8 cellular contexts compared by ENCODE assay signal in the genomic region with DNA sequence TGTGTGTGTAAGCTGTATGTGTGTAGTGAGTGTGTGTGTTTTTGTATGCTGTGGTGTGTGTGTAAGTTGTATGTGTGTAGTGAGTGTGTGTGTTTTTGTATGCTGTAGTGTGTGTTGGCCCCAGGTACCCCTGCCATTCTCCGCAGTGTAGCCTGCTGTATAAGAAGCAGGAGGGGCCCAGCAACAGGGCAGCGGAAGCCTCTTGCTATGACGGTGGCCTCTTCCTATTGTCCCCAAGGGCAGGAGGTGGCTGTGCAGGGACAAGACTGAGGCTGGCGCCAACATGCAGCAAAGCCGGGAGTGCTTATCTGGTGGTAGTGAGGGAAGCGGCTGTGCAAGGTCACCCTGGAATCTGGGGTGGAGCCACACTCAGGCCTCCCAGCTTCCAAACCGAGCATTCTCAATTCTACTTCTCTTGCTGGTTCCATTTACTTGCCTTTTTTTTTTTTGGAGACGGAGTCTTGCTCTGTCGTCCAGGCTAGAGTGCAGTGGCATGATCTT. TPM values are rescaled to one million over a fixed set of nuclear protein-coding genes. Genes with fewer than 3 reads are reported as not detected.
A peak's percentile ranks its signal among the peaks of the same experiment; 100 is the strongest.
DNase-seq lines count a peak whose midpoint lies in the region; FAIRE-seq and TF ChIP-seq lines count a peak whose summit lies in the region.
"Had no signal": no experiment of that assay in that cellular context is flagged by ENCODE, and none has a peak within 500 bp of the region (broad histone marks: within the 10 kb centered on the region; RNA-seq: fewer than 3 reads in every experiment).

No MANE protein-coding gene starts in this region.

- H3K79me2 ChIP-seq in astrocyte (ENCODE audit: insufficient read depth, low read length) (no peaks in the 10 kb centered on the region), Karpas-422 (ENCODE audit: low read length) (no peaks in the 10 kb centered on the region)

- no peak for TF ChIP-seq EP300 in stomach (IDR thresholded peaks at IDR 0.05)

- H3K4me1 ChIP-seq in astrocyte (ENCODE audit: insufficient read depth, low read length), result peaks cover 8% of the 10 kb centered on the region
- peaks cover 17 to 48% (median 26%) of the 10 kb centered on the region in 4 donors for H3K4me1 ChIP-seq in stomach
- no peaks in the 10 kb centered on the region for H3K4me1 ChIP-seq in Karpas-422 (ENCODE audit: low read length)

- H3K27ac Mint-ChIP-seq in astrocyte (ENCODE audit: unreplicated experiment) (no peak overlapping the region), mesothelial cell of epicardium (no peak overlapping the region)
- H3K27ac Mint-ChIP-seq: activated naive CD4-positive, alpha-beta T cell treated with anti-CD3 and anti-CD28 coated beads, Interleukin-2, amount 50 U/mL, for 72 hours had no signal

- no peaks in the 10 kb centered on the region for H3K36me3 ChIP-seq in astrocyte (ENCODE audit: insufficient read depth, low read length)
- no peaks in the 10 kb centered on the region for H3K36me3 ChIP-seq in stomach
- H3K36me3 ChIP-seq in Karpas-422 (ENCODE audit: insufficient read depth, low read length), result no peaks in the 10 kb centered on the region

- H3K4me3 ChIP-seq in astrocyte (ENCODE audit: insufficient read depth, low read depth, low read length), result no peak overlapping the region
- H3K4me3 ChIP-seq in stomach, result no peak overlapping the region
- H3K4me3 ChIP-seq in Karpas-422 (ENCODE audit: low read length), result no peak overlapping the region

- no peaks in the 10 kb centered on the region for H3K27me3 Mint-ChIP-seq in astrocyte (ENCODE audit: low read depth, unreplicated experiment)
- no peaks in the 10 kb centered on the region for H3K27me3 Mint-ChIP-seq in mesothelial cell of epicardium (ENCODE audit: low read depth)

- H3K4me1 Mint-ChIP-seq in astrocyte (ENCODE audit: low read depth, unreplicated experiment), result peaks cover 9% of the 10 kb centered on the region
- H3K4me1 Mint-ChIP-seq in mesothelial cell of epicardium, result peaks cover 14% of the 10 kb centered on the region

- H3K4me3 Mint-ChIP-seq in astrocyte (ENCODE audit: unreplicated experiment), result no peak overlapping the region
- H3K4me3 Mint-ChIP-seq in mesothelial cell of epicardium, result no peak overlapping the region

- no peak for TF ChIP-seq POLR2A in stomach (IDR thresholded peaks at IDR 0.05)

- H3K9me3 Mint-ChIP-seq in astrocyte (ENCODE audit: unreplicated experiment) (no peaks in the 10 kb centered on the region), mesothelial cell of epicardium (no peaks in the 10 kb centered on the region)
- H3K9me3 Mint-ChIP-seq: activated naive CD4-positive, alpha-beta T cell treated with anti-CD3 and anti-CD28 coated beads, Interleukin-2, amount 50 U/mL, for 72 hours had no signal

- peak; percentile 99 for FAIRE-seq in astrocyte (lab: Jason Lieb, UNC)

- no peaks in the 10 kb centered on the region for H4K20me1 ChIP-seq in astrocyte (ENCODE audit: insufficient read depth, low read length)
- H4K20me1 ChIP-seq in Karpas-422 (ENCODE audit: insufficient read depth, low read depth, low read length), result no peaks in the 10 kb centered on the region

- 21 to 53% (median 32%) methylated on average over 5 to 9 of the region's 9 CpGs for WGBS in stomach, 5 donors

- H2AFZ ChIP-seq in astrocyte (ENCODE audit: low read depth, low read length), result peak overlapping the region; percentile 58
- no peak overlapping the region for H2AFZ ChIP-seq in Karpas-422 (ENCODE audit: low read length)

- H3K36me3 Mint-ChIP-seq in astrocyte (ENCODE audit: low read depth, unreplicated experiment), result no peaks in the 10 kb centered on the region
- H3K36me3 Mint-ChIP-seq in mesothelial cell of epicardium, result no peaks in the 10 kb centered on the region
- H3K36me3 Mint-ChIP-seq: activated naive CD4-positive, alpha-beta T cell treated with anti-CD3 and anti-CD28 coated beads, Interleukin-2, amount 50 U/mL, for 72 hours had no signal

- no peak overlapping the region for H3K27ac ChIP-seq in astrocyte (ENCODE audit: low read depth, low read length)
- H3K27ac ChIP-seq in stomach, result peak overlapping the region; percentile 27 to 70 (median 54)
- H3K27ac ChIP-seq in Karpas-422 (ENCODE audit: low read length), result no peak overlapping the region

- no peak overlapping the region for H3K4me2 ChIP-seq in astrocyte (ENCODE audit: low read length)
- no peak overlapping the region for H3K4me2 ChIP-seq in Karpas-422 (ENCODE audit: low read depth, low read length, poor library complexity, severe bottlenecking)

- no peaks in the 10 kb centered on the region for H3K9me3 ChIP-seq in astrocyte (ENCODE audit: insufficient read depth, low read depth, low read length)
- H3K9me3 ChIP-seq in stomach, result no peaks in the 10 kb centered on the region
- H3K9me3 ChIP-seq in Karpas-422 (ENCODE audit: low read length), result no peaks in the 10 kb centered on the region

- H3K9me2 ChIP-seq in Karpas-422 (replicated peaks; ENCODE audit: insufficient read depth, low read length), result no peaks in the 10 kb centered on the region

- intact Hi-C loops in stomach (cut with DNase I; ENCODE audit: low total_unique reads), result no loop called here

- H3K27me3 ChIP-seq in astrocyte (ENCODE audit: insufficient read depth, low read length) (no peaks in the 10 kb centered on the region), stomach (no peaks in the 10 kb centered on the region), Karpas-422 (ENCODE audit: low read length) (no peaks in the 10 kb centered on the region)

- TF ChIP-seq CTCF in astrocyte (IDR thresholded peaks at IDR 0.05; ENCODE audit: insufficient read depth, low read depth, low read length) (no peak), stomach (IDR thresholded peaks at IDR 0.05) (no peak), mesothelial cell of epicardium (IDR thresholded peaks at IDR 0.05; ENCODE audit: unreplicated experiment) (no peak)

- H3K9ac ChIP-seq in astrocyte (ENCODE audit: low read length) (peak overlapping the region; percentile 1), Karpas-422 (ENCODE audit: low read length) (no peak overlapping the region)

- DNase-seq in HT-29 (ENCODE audit: low spot score), result peak; percentile 68
- DNase-seq in astrocyte (ENCODE audit: low read depth), result no peak
- peak; percentile 82 for DNase-seq in islet precursor cell
- peak; percentile 74 for DNase-seq in stomach
- DNase-seq in Karpas-422, result no peak
- DNase-seq in NCI-H524 (lab: John Stamatoyannopoulos, UW), result no peak
- DNase-seq in mesothelial cell of epicardium (ENCODE audit: low spot score in 2 of 2, unreplicated experiment in 2 of 2), result no peak

RNA-seq across cellular contexts. Expression of gene SPAAR, which starts 5.1 kb away (rescaled TPM):
- 0.23 TPM in 1 of 2 replicates, not detected in the other for total RNA-seq in HT-29 (2014; rRNA removed; shearing (Covaris generic))
- 0.17 and 0.18 TPM in 2 replicates for total RNA-seq in astrocyte
- total RNA-seq in stomach, result 1 to 10 TPM in 2 of 5 donors, not detected in 3; 1.2 to 2.4 TPM
- under 1 TPM; 0.30 to 0.92 (median 0.68) TPM for polyA plus RNA-seq in stomach
- total RNA-seq in Karpas-422 (2014; rRNA removed; shearing (Covaris generic); ENCODE audit: low replicate concordance), result not detected in 2 replicates
- 0.14 to 0.47 TPM (median 0.27 TPM) in 3 replicates for total RNA-seq in mesothelial cell of epicardium
- total RNA-seq: activated naive CD4-positive, alpha-beta T cell treated with anti-CD3 and anti-CD28 coated beads, Interleukin-2, amount 50 U/mL, for 72 hours had no signal

RNA-seq across cellular contexts. Expression of gene HRCT1, which starts 8.4 kb away (rescaled TPM):
- 4.1 and 7.7 TPM in 2 replicates for total RNA-seq in HT-29 (2014; rRNA removed; shearing (Covaris generic))
- 0.39 and 0.62 TPM in 2 replicates for total RNA-seq in astrocyte
- 10 to 100 TPM in 1 of 5 donors, 1 to 10 TPM in 2, under 1 TPM in 1, not detected in 1; 0.92 to 28.7 (median 7.7) TPM for total RNA-seq in stomach
- polyA plus RNA-seq in stomach, result 1 to 10 TPM in 1 of 3 donors, under 1 TPM in 1, not detected in 1; 0.50 to 4.3 TPM
- total RNA-seq in Karpas-422 (2014; rRNA removed; shearing (Covaris generic); ENCODE audit: low replicate concordance), result not detected in 2 replicates
- 0.72 to 1.2 TPM (median 1.0 TPM) in 3 replicates for total RNA-seq in mesothelial cell of epicardium
- total RNA-seq: activated naive CD4-positive, alpha-beta T cell treated with anti-CD3 and anti-CD28 coated beads, Interleukin-2, amount 50 U/mL, for 72 hours had no signal

RNA-seq across cellular contexts. Expression of gene OR2S2, which starts 43.6 kb away (rescaled TPM):
- total RNA-seq in HT-29 (2014; rRNA removed; shearing (Covaris generic)), result not detected in 2 replicates
- total RNA-seq in astrocyte (not detected in 2 replicates), stomach (not detected), mesothelial cell of epicardium (not detected in 3 replicates)
- polyA plus RNA-seq in stomach, result not detected
- total RNA-seq in Karpas-422 (2014; rRNA removed; shearing (Covaris generic); ENCODE audit: low replicate concordance), result not detected in 2 replicates
- total RNA-seq: activated naive CD4-positive, alpha-beta T cell treated with anti-CD3 and anti-CD28 coated beads, Interleukin-2, amount 50 U/mL, for 72 hours had no signal

RNA-seq across cellular contexts. Expression of gene OR13J1, which starts 44.2 kb away (rescaled TPM):
- total RNA-seq in HT-29 (2014; rRNA removed; shearing (Covaris generic)), result not detected in 2 replicates
- not detected in 2 replicates for total RNA-seq in astrocyte
- not detected for total RNA-seq in stomach
- polyA plus RNA-seq in stomach, result not detected
- not detected in 2 replicates for total RNA-seq in Karpas-422 (2014; rRNA removed; shearing (Covaris generic); ENCODE audit: low replicate concordance)
- total RNA-seq in mesothelial cell of epicardium, result not detected in 3 replicates
- total RNA-seq: activated naive CD4-positive, alpha-beta T cell treated with anti-CD3 and anti-CD28 coated beads, Interleukin-2, amount 50 U/mL, for 72 hours had no signal

Comparison
In these comparisons a context has a peak if more than half of its experiments do, and no peak if none do; other contexts are left out.
1. DNase-seq: peak in HT-29 (single experiment), islet precursor cell (single experiment) and stomach (single experiment); none in astrocyte (single experiment), Karpas-422 (single experiment), NCI-H524 (0 of 2) and mesothelial cell of epicardium (0 of 2).
2. H3K27ac ChIP-seq: peak in stomach (5 of 5); none in astrocyte (single experiment) and Karpas-422 (single experiment).